ENCODE assay signal across 10 cellular contexts in genomic region chr3:37814547-37814946, GRCh38. TPM values are rescaled to one million over a fixed set of nuclear protein-coding genes. Genes with fewer than 3 reads are reported as not detected.
DNase-seq lines count a peak whose midpoint lies in the region; ATAC-seq and TF ChIP-seq lines count a peak whose summit lies in the region.
"Had no signal": no experiment of that assay in that cellular context is flagged by ENCODE, and none has a peak within 500 bp of the region (broad histone marks: within the 10 kb centered on the region; RNA-seq: fewer than 3 reads in every experiment).

No MANE protein-coding gene starts in this region.

- H4K20me1 ChIP-seq in Loucy (ENCODE audit: insufficient read depth, low read length, poor library complexity, severe bottlenecking), result no peaks in the 10 kb centered on the region

- H3K4me1 Mint-ChIP-seq in nephron, result peaks cover 22% of the 10 kb centered on the region

- H3F3A ChIP-seq in Loucy (ENCODE audit: low read depth), result no peaks in the 10 kb centered on the region

- H3K36me3 ChIP-seq in GM06990 (ENCODE audit: control insufficient read depth, insufficient read depth, low read length) (no peaks in the 10 kb centered on the region), Loucy (ENCODE audit: insufficient read depth, low read length) (no peaks in the 10 kb centered on the region)
- H3K36me3 ChIP-seq: pancreas had no signal

- H3K4me2 ChIP-seq in Loucy (ENCODE audit: low read depth, low read length, poor library complexity, severe bottlenecking), result no peak overlapping the region

- H3K4me1 ChIP-seq in Loucy (ENCODE audit: insufficient read depth, low read length, poor library complexity, severe bottlenecking), result no peaks in the 10 kb centered on the region
- H3K4me1 ChIP-seq: pancreas had no signal

- H3K27me3 Mint-ChIP-seq in nephron (ENCODE audit: low read depth), result no peaks in the 10 kb centered on the region

- H3K79me2 ChIP-seq in Loucy (ENCODE audit: insufficient read depth, low read length), result no peaks in the 10 kb centered on the region

- ATAC-seq in GM18517 (IDR thresholded peaks at IDR 0.05; ENCODE audit: unreplicated experiment) (no peak), HG02885 (IDR thresholded peaks at IDR 0.05; ENCODE audit: poor library complexity, unreplicated experiment) (no peak), GM18498 (IDR thresholded peaks at IDR 0.05; ENCODE audit: unreplicated experiment) (no peak)

- DNase-seq in GM06990 (ENCODE audit: extremely low read depth, insufficient read length) (no peak), astrocyte of the hippocampus (ENCODE audit: low read depth, low spot score) (peak; percentile 24), HT-29 (ENCODE audit: low spot score) (no peak)
- DNase-seq: activated CD4-positive, CD25-positive, alpha-beta regulatory T cell; pancreas had no signal

- peak overlapping the region in 1 of 3 experiments; percentile 19 for H3K27ac Mint-ChIP-seq in nephron

- H3K4me3 ChIP-seq in GM06990 (replicated peaks; ENCODE audit: low read depth, low read length) (no peak overlapping the region), Loucy (ENCODE audit: low read length, poor library complexity, severe bottlenecking) (no peak overlapping the region)
- H3K4me3 ChIP-seq: pancreas had no signal

- no peak overlapping the region for H3K9ac ChIP-seq in Loucy (ENCODE audit: low read depth, low read length, poor library complexity, severe bottlenecking)

- no peaks in the 10 kb centered on the region for H3K9me3 ChIP-seq in Loucy (ENCODE audit: insufficient read depth, low read depth, low read length)
- H3K9me3 ChIP-seq: pancreas had no signal

- H3K27me3 ChIP-seq in GM06990 (replicated peaks; ENCODE audit: control insufficient read depth, insufficient read depth, low read length), result no peaks in the 10 kb centered on the region
- no peaks in the 10 kb centered on the region for H3K27me3 ChIP-seq in Loucy (ENCODE audit: insufficient read depth, low read length, poor library complexity, severe bottlenecking)
- H3K27me3 ChIP-seq: pancreas had no signal

- no peak overlapping the region for H3K4me3 Mint-ChIP-seq in nephron

- H2AFZ ChIP-seq in Loucy (ENCODE audit: low read length), result no peak overlapping the region

- peak; percentile 20 for TF ChIP-seq CTCF in GM06990 (IDR thresholded peaks at IDR 0.05; ENCODE audit: insufficient read depth, low read length, poor library complexity, severe bottlenecking)
- peak; percentile 68 for TF ChIP-seq CTCF in Loucy (conservative IDR thresholded peaks at IDR 0.05; ENCODE audit: low read length)
- TF ChIP-seq CTCF in nephron (IDR thresholded peaks at IDR 0.05; ENCODE audit: unreplicated experiment in 3 of 3), result peak; percentile 38 to 42 (median 41)

- no peaks in the 10 kb centered on the region for H3K9me3 Mint-ChIP-seq in nephron

- peaks cover 43% of the 10 kb centered on the region for H3K36me3 Mint-ChIP-seq in nephron (ENCODE audit: low read depth)

- H3K9me2 ChIP-seq in Loucy (replicated peaks; ENCODE audit: low read depth, low read length), result no peaks in the 10 kb centered on the region

RNA-seq across cellular contexts. Expression of gene CTDSPL, which starts 47.1 kb away (rescaled TPM):
- total RNA-seq in HT-29 (2014; rRNA removed; shearing (Covaris generic)), result 33.3 and 34.6 TPM in 2 replicates
